ENCODE assay signal across 10 cellular contexts in the genomic region with DNA sequence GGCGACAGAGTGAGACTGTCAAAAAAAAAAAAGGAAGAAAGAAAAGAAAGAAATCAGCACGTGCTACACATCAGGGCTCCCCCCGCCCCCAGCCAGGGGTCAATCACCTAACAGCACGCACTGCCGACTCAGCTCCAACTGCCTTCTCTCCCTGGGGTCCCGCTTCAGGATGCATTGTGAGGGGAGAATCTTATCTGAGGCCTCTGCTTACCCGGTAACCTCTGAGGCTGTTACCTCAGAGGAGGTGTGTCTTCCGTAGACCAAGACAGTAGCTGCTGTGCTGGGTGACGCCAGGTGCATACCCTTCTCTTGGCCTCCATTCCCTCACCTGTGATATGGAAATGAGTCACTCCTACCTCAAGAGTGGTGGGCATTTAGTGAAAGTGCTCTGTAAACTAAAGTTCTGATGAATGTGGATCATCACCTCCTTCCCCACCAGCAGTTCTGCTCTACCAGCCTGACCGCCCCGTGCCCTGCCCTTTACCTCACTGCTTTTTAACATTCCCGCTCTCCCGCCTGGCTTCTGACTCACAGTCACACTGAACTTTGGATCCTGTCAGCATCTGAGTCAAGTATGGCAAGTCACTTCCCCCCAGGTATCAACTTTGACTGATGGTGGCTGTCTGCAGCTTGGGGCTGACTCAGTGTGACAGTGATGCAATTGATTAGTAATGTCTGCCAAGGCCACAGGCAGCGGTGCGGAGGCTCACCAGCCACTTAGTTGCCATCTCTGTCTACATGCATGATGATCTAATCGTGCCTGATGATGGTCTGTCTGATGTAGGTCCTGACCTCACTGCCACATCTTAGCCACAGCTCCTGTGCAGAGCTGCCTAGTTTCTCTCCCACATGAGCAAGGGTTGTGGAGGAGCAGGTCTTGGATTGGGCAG. TPM values are rescaled to one million over a fixed set of nuclear protein-coding genes. Genes with fewer than 3 reads are reported as not detected.
DNase-seq lines count a peak whose midpoint lies in the region; ATAC-seq, FAIRE-seq and TF ChIP-seq lines count a peak whose summit lies in the region.
"Had no signal": no experiment of that assay in that cellular context is flagged by ENCODE, and none has a peak within 500 bp of the region (broad histone marks: within the 10 kb centered on the region; RNA-seq: fewer than 3 reads in every experiment).

No MANE protein-coding gene starts in this region.

- H3K4me2 ChIP-seq in HepG2 (ENCODE audit: low read depth, low read length) = peak overlapping the region; percentile 97

- peak; percentile 50; the same call in 1 of the 2 replicates for TF ChIP-seq RAD21 in HepG2 (CRISPR knock-in tag; IDR thresholded peaks at IDR 0.05)

- TF ChIP-seq POLR2A in HepG2 (IDR thresholded peaks at IDR 0.05; ENCODE audit: insufficient read depth in 1 of 2, low read depth in 2 of 2, low read length in 2 of 2) = peak in 1 of 2 experiments; percentile 33; a peak in 1 of 4 replicates
- no peak for TF ChIP-seq POLR2A in gastroesophageal sphincter (IDR thresholded peaks at IDR 0.05)

- peaks cover 23% of the 10 kb centered on the region for H3K4me1 Mint-ChIP-seq in activated T-helper 1 cell treated with anti-CD3 and anti-CD28 coated beads, Interleukin-12 subunit alpha, Interleukin-12 subunit beta, Interleukin-2, Interleukin-4 antibody, amounts not matched to agents 30 ng/mL and 10 ng/mL and 1 ng/mL, durations not matched to agents 14 hours and 24 hours and 36 hours (ENCODE audit: low read depth)

- no peaks in the 10 kb centered on the region for H3K79me2 ChIP-seq in HepG2 (ENCODE audit: insufficient read depth, low read length)

- WGBS in HepG2 (ENCODE audit: low lambda C conversion rate) = 2% methylated on average over 15 of the region's 16 CpGs
- 72% methylated on average over 11 of the region's 16 CpGs; no CpG with 5 or more reads in 1 of the 2 donors for WGBS in gastroesophageal sphincter (ENCODE audit: low coverage in 1 of 2), 2 donors

- TF ChIP-seq EP300 in HepG2 (IDR thresholded peaks at IDR 0.05; ENCODE audit: low read depth in 2 of 2, low read length in 2 of 2) (peak; percentile 78 to 92), HepG2 (CRISPR knock-in tag; IDR thresholded peaks at IDR 0.05; ENCODE audit: borderline replicate concordance) (peak; percentile 91), gastroesophageal sphincter (IDR thresholded peaks at IDR 0.05) (no peak)

- no peak overlapping the region for H3K4me3 Mint-ChIP-seq in activated T-helper 1 cell treated with anti-CD3 and anti-CD28 coated beads, Interleukin-12 subunit alpha, Interleukin-12 subunit beta, Interleukin-2, Interleukin-4 antibody, amounts not matched to agents 30 ng/mL and 10 ng/mL and 1 ng/mL, durations not matched to agents 14 hours and 24 hours and 36 hours

- in situ Hi-C loops in KBM-7 (cut with MboI; ENCODE audit: low pct_unique_long_range_greater_than_20kb, low sequenced_read_pairs) (no loop called here), HepG2 (cut with HindIII; ENCODE audit: extremely low pct_ligation_motif_present, low pct_unique_long_range_greater_than_20kb) (no loop called here)

- H3K27ac ChIP-seq in HepG2 (ENCODE audit: extremely low read length, insufficient read depth, low read length) (peak overlapping the region; percentile 43), gastroesophageal sphincter (no peak overlapping the region)

- H3K27me3 Mint-ChIP-seq in activated T-helper 1 cell treated with anti-CD3 and anti-CD28 coated beads, Interleukin-12 subunit alpha, Interleukin-12 subunit beta, Interleukin-2, Interleukin-4 antibody, amounts not matched to agents 30 ng/mL and 10 ng/mL and 1 ng/mL, durations not matched to agents 14 hours and 24 hours and 36 hours (ENCODE audit: insufficient read depth) = no peaks in the 10 kb centered on the region

- H3K4me1 ChIP-seq in HepG2 (ENCODE audit: insufficient read depth, low read length) (peaks cover 58% of the 10 kb centered on the region), gastroesophageal sphincter (peaks cover 0 to 13% (median 5%) of the 10 kb centered on the region in 3 donors)

- H3K9me3 ChIP-seq in HepG2 (ENCODE audit: low read length) = no peaks in the 10 kb centered on the region
- no peaks in the 10 kb centered on the region for H3K9me3 ChIP-seq in gastroesophageal sphincter

- peak; percentile 75 for ATAC-seq in HepG2
- ATAC-seq in HG03135 (IDR thresholded peaks at IDR 0.05; ENCODE audit: unreplicated experiment) = no peak
- no peak for ATAC-seq in gastroesophageal sphincter

- peaks cover 12% of the 10 kb centered on the region for H3K36me3 Mint-ChIP-seq in activated T-helper 1 cell treated with anti-CD3 and anti-CD28 coated beads, Interleukin-12 subunit alpha, Interleukin-12 subunit beta, Interleukin-2, Interleukin-4 antibody, amounts not matched to agents 30 ng/mL and 10 ng/mL and 1 ng/mL, durations not matched to agents 14 hours and 24 hours and 36 hours (ENCODE audit: low read depth)

- POLR2A ChIA-PET in HepG2 (lab: Yijun Ruan, JAX) = interaction anchor here (0.9 to 2.9 kb wide), 7 partner anchors 18 to 312 kb away, joined by 3 to 7 read pairs (median 3); a partner anchor contains a TSS

- TSS peak; percentile 88 for BruUV-seq in HepG2 (replicated peaks; lab: Mats Ljungman, UMichigan)

- FAIRE-seq in HepG2 (lab: Jason Lieb, UNC) = peak; percentile 100

- H3K36me3 ChIP-seq in HepG2 (replicated peaks in 1 of 2; ENCODE audit: control insufficient read depth in 1 of 2, insufficient read depth in 2 of 2, low read length in 2 of 2) (no peaks in the 10 kb centered on the region), gastroesophageal sphincter (peaks cover 0 to 16% of the 10 kb centered on the region in 2 donors)

- TF ChIP-seq CTCF in HepG2 (CRISPR knock-in tag; IDR thresholded peaks at IDR 0.05) = peak; percentile 38
- TF ChIP-seq CTCF in gastroesophageal sphincter (IDR thresholded peaks at IDR 0.05) = no peak

- H4K20me1 ChIP-seq in HepG2 (ENCODE audit: insufficient read depth, low read length) = no peaks in the 10 kb centered on the region

- H3K27me3 ChIP-seq in HepG2 (ENCODE audit: control insufficient read depth in 1 of 2, insufficient read depth in 2 of 2, low read length in 2 of 2) (no peaks in the 10 kb centered on the region), gastroesophageal sphincter (no peaks in the 10 kb centered on the region)

- intact Hi-C loops in activated T-helper 1 cell treated with anti-CD3 and anti-CD28 coated beads, Interleukin-12 subunit alpha, Interleukin-12 subunit beta, Interleukin-2, Interleukin-4 antibody, amounts not matched to agents 30 ng/mL and 10 ng/mL and 1 ng/mL, durations not matched to agents 14 hours and 24 hours and 36 hours (cut with micrococcal nuclease) = no loop called here
- intact Hi-C loops in HepG2 (cut with micrococcal nuclease; ENCODE audit: unreplicated experiment) = no loop called here

- peak; percentile 60 for DNase-seq in AG08395 (ENCODE audit: low spot score)
- DNase-seq in KBM-7 = peak; percentile 11
- no peak for DNase-seq in activated T-helper 1 cell treated with anti-CD3 and anti-CD28 coated beads, Interleukin-12 subunit alpha, Interleukin-12 subunit beta, Interleukin-2, Interleukin-4 antibody, amounts not matched to agents 30 ng/mL and 10 ng/mL and 1 ng/mL, durations not matched to agents 14 hours and 24 hours and 36 hours (ENCODE audit: low spot score)
- peak; percentile 99 for DNase-seq in HepG2 (ENCODE audit: low spot score)
- no peak for DNase-seq in cortex of kidney (lab: John Stamatoyannopoulos, UW)
- DNase-seq in Ammon's horn (ENCODE audit: low spot score) = no peak
- DNase-seq: RPMI8226 had no signal

- peak overlapping the region; percentile 72 for H3K27ac Mint-ChIP-seq in activated T-helper 1 cell treated with anti-CD3 and anti-CD28 coated beads, Interleukin-12 subunit alpha, Interleukin-12 subunit beta, Interleukin-2, Interleukin-4 antibody, amounts not matched to agents 30 ng/mL and 10 ng/mL and 1 ng/mL, durations not matched to agents 14 hours and 24 hours and 36 hours

- peak overlapping the region; percentile 9 to 67 (median 35); a peak in 4 of 6 replicates for H3K4me3 ChIP-seq in HepG2 (replicated peaks in 1 of 3; ENCODE audit: insufficient read depth in 1 of 3, low read depth in 2 of 3, low read length in 3 of 3)
- no peak overlapping the region for H3K4me3 ChIP-seq in gastroesophageal sphincter

- H3K9me3 Mint-ChIP-seq in activated T-helper 1 cell treated with anti-CD3 and anti-CD28 coated beads, Interleukin-12 subunit alpha, Interleukin-12 subunit beta, Interleukin-2, Interleukin-4 antibody, amounts not matched to agents 30 ng/mL and 10 ng/mL and 1 ng/mL, durations not matched to agents 14 hours and 24 hours and 36 hours = no peaks in the 10 kb centered on the region

- CTCF ChIA-PET in HepG2 (lab: Yijun Ruan, JAX; ENCODE audit: low intra/inter-chr PET ratio, low total read pairs) = no interaction called here

- H2AFZ ChIP-seq in HepG2 (ENCODE audit: low read length) = peak overlapping the region; percentile 51

- peak overlapping the region; percentile 39 for H3K9ac ChIP-seq in HepG2 (ENCODE audit: insufficient read depth, low read depth, low read length)

RNA-seq across cellular contexts. Expression of a gene that starts 20.1 kb away (rescaled TPM):
- 233 and 240 TPM in 2 replicates for total RNA-seq in activated T-helper 1 cell treated with anti-CD3 and anti-CD28 coated beads, Interleukin-12 subunit alpha, Interleukin-12 subunit beta, Interleukin-2, Interleukin-4 antibody, amounts not matched to agents 30 ng/mL and 10 ng/mL and 1 ng/mL, durations not matched to agents 14 hours and 24 hours and 36 hours
- total RNA-seq in HepG2 (2016; rRNA removed; fragmentation: Illumina TruSeq; extraction: Trizol) (8.0 and 9.5 TPM in 2 replicates), gastroesophageal sphincter (10 to 100 TPM; 40.0 to 98.5 (median 53.9) TPM)
- 2.9 and 3.5 TPM in 2 replicates for total RNA-seq in HepG2 (2016; cell fraction: cytosol; rRNA removed; fragmentation: Illumina TruSeq; extraction: Trizol; ENCODE audit: low read depth)
- 8.1 and 9.8 TPM in 2 replicates for total RNA-seq in HepG2 (2016; cell fraction: insoluble cytoplasmic fraction; rRNA removed; fragmentation: Illumina TruSeq; extraction: Trizol)
- 6.9 and 8.7 TPM in 2 replicates for total RNA-seq in HepG2 (2016; cell fraction: membrane; rRNA removed; fragmentation: Illumina TruSeq; extraction: Trizol)
- 7.0 and 7.5 TPM in 2 replicates for total RNA-seq in HepG2 (2016; cell fraction: nucleus; rRNA removed; fragmentation: Illumina TruSeq; extraction: Trizol)
- polyA plus RNA-seq in HepG2 (2011; rRNA removed) = 6.0 and 7.4 TPM in 2 replicates
- polyA plus RNA-seq in HepG2 (2011; cell fraction: cytosol; rRNA removed) = 3.4 and 7.0 TPM in 2 replicates
- polyA plus RNA-seq in HepG2 (2011; cell fraction: nucleus; rRNA removed) = 11.9 and 13.3 TPM in 2 replicates
- polyA plus RNA-seq in HepG2 (2012) = 4.7 and 5.3 TPM in 2 replicates
- polyA plus RNA-seq in HepG2 (2016; cell fraction: cytosol; fragmentation: Illumina TruSeq; extraction: Trizol; ENCODE audit: low read depth) = 3.1 and 4.1 TPM in 2 replicates
- 9.9 and 12.2 TPM in 2 replicates for polyA plus RNA-seq in HepG2 (2016; cell fraction: insoluble cytoplasmic fraction; fragmentation: Illumina TruSeq; extraction: Trizol; ENCODE audit: low read depth)
- polyA plus RNA-seq in HepG2 (2016; cell fraction: membrane; fragmentation: Illumina TruSeq; extraction: Trizol; ENCODE audit: low read depth) = 6.1 and 8.5 TPM in 2 replicates
- 12.7 and 13.7 TPM in 2 replicates for polyA plus RNA-seq in HepG2 (2016; cell fraction: nucleus; fragmentation: Illumina TruSeq; extraction: Trizol; ENCODE audit: insufficient read depth, low read depth)
- 1.4 and 6.4 TPM in 2 replicates for polyA minus RNA-seq in HepG2 (2011; rRNA and poly(A)+ RNA removed; ENCODE audit: low replicate concordance)
- polyA minus RNA-seq in HepG2 (2011; cell fraction: cytosol; rRNA and poly(A)+ RNA removed) = 3.0 and 4.0 TPM in 2 replicates
- 3.2 and 4.2 TPM in 2 replicates for polyA minus RNA-seq in HepG2 (2011; cell fraction: nucleus; rRNA and poly(A)+ RNA removed)

RNA-seq across cellular contexts. Expression of a gene that starts 51.5 kb away (rescaled TPM):
- 0.54 and 0.75 TPM in 2 replicates for total RNA-seq in activated T-helper 1 cell treated with anti-CD3 and anti-CD28 coated beads, Interleukin-12 subunit alpha, Interleukin-12 subunit beta, Interleukin-2, Interleukin-4 antibody, amounts not matched to agents 30 ng/mL and 10 ng/mL and 1 ng/mL, durations not matched to agents 14 hours and 24 hours and 36 hours
- total RNA-seq in HepG2 (2016; rRNA removed; fragmentation: Illumina TruSeq; extraction: Trizol) (0.74 and 1.2 TPM in 2 replicates), gastroesophageal sphincter (not detected)
- total RNA-seq in HepG2 (2016; cell fraction: cytosol; rRNA removed; fragmentation: Illumina TruSeq; extraction: Trizol; ENCODE audit: low read depth) = 0.20 and 0.53 TPM in 2 replicates
- 0.73 and 1.4 TPM in 2 replicates for total RNA-seq in HepG2 (2016; cell fraction: insoluble cytoplasmic fraction; rRNA removed; fragmentation: Illumina TruSeq; extraction: Trizol)
- 0.34 and 0.48 TPM in 2 replicates for total RNA-seq in HepG2 (2016; cell fraction: membrane; rRNA removed; fragmentation: Illumina TruSeq; extraction: Trizol)
- 0.62 and 0.63 TPM in 2 replicates for total RNA-seq in HepG2 (2016; cell fraction: nucleus; rRNA removed; fragmentation: Illumina TruSeq; extraction: Trizol)
- 0.16 and 0.48 TPM in 2 replicates for polyA plus RNA-seq in HepG2 (2011; rRNA removed)
- polyA plus RNA-seq in HepG2 (2011; cell fraction: cytosol; rRNA removed) = 0.41 and 0.48 TPM in 2 replicates
- polyA plus RNA-seq in HepG2 (2011; cell fraction: nucleus; rRNA removed) = 0.37 and 0.74 TPM in 2 replicates
- 0.28 TPM in 1 of 2 replicates, not detected in the other for polyA plus RNA-seq in HepG2 (2012)
- polyA plus RNA-seq in HepG2 (2016; cell fraction: cytosol; fragmentation: Illumina TruSeq; extraction: Trizol; ENCODE audit: low read depth) = 0.16 and 0.27 TPM in 2 replicates
- polyA plus RNA-seq in HepG2 (2016; cell fraction: insoluble cytoplasmic fraction; fragmentation: Illumina TruSeq; extraction: Trizol; ENCODE audit: low read depth) = 0.81 and 0.88 TPM in 2 replicates
- polyA plus RNA-seq in HepG2 (2016; cell fraction: membrane; fragmentation: Illumina TruSeq; extraction: Trizol; ENCODE audit: low read depth) = 0.49 and 0.50 TPM in 2 replicates
- polyA plus RNA-seq in HepG2 (2016; cell fraction: nucleus; fragmentation: Illumina TruSeq; extraction: Trizol; ENCODE audit: insufficient read depth, low read depth) = 1.3 and 1.5 TPM in 2 replicates
- polyA minus RNA-seq in HepG2 (2011; rRNA and poly(A)+ RNA removed; ENCODE audit: low replicate concordance) = not detected in 2 replicates
- not detected in 2 replicates for polyA minus RNA-seq in HepG2 (2011; cell fraction: cytosol; rRNA and poly(A)+ RNA removed)
- polyA minus RNA-seq in HepG2 (2011; cell fraction: nucleus; rRNA and poly(A)+ RNA removed) = not detected in 2 replicates
- total RNA-seq: urinary bladder had no signal

Comparison
In these comparisons a context has a peak if more than half of its experiments do, and no peak if none do; other contexts are left out.
1. DNase-seq: peak in AG08395 (single experiment), KBM-7 (single experiment) and HepG2 (single experiment); none in activated T-helper 1 cell treated with anti-CD3 and anti-CD28 coated beads, Interleukin-12 subunit alpha, Interleukin-12 subunit beta, Interleukin-2, Interleukin-4 antibody, amounts not matched to agents 30 ng/mL and 10 ng/mL and 1 ng/mL, durations not matched to agents 14 hours and 24 hours and 36 hours (single experiment), cortex of kidney (single experiment) and Ammon's horn (single experiment).
2. H3K4me3 ChIP-seq: peak in HepG2 (3 of 3); none in gastroesophageal sphincter (0 of 2).